In genomic region chr12:111368291-111368683, GRCh38 we compare ENCODE assay signal across 1 cellular context.
TF ChIP-seq lines count a peak whose summit lies in the region.

No MANE protein-coding gene starts in this region.

TF ChIP-seq in H1, 55 proteins besides CTCF, POLR2A, EP300 and RAD21:
- 0 out of 4 replicates have a peak, but pooled peaks of 1 of the 2 experiments have one; percentile 3 for TF ChIP-seq HDAC2 (IDR thresholded peaks at IDR 0.05; ENCODE audit: borderline replicate concordance in 1 of 2, low read depth in 2 of 2, low read length in 2 of 2)
- no peak for TF ChIP-seq BRCA1 (IDR thresholded peaks at IDR 0.05; ENCODE audit: low read depth, low read length)
